ENCODE assay signal across 24 cellular contexts in the genomic region with DNA sequence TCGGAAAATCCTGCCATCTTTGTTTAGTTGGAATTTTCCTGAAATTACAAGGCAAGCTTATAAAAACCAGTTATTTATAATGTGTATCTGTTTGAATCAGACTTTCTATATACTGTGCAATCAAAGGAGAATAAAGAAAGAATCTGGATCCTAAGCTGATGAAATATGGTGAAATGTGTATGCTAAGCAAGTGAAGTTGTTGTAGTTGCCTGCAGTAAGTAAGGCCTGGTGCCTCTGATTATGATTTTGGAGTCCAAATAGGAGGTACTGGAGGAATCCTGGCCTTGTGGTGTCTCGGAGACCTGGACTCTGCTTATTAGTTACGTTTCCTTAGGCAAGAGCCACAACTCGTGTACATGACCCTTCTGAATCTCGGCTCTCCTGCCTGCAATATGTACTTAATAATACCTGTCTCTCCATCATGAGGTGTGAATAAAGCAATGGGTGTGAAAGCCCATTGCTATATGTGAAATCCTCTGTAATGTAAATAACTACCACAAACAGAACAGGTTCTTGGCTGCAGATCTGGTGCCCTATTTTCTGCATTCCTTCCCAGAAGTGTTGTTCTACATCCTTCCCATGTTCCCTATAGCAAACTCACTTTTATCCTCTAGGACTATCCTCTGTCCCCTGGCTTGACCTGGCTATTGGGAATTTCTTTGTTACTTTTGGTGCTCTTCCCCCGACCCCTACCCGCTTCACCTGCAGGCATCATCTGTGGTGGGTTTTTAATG. TPM values are rescaled to one million over a fixed set of nuclear protein-coding genes. Genes with fewer than 3 reads are reported as not detected.
"Had no signal": no experiment of that assay in that cellular context is flagged by ENCODE, and none has a peak within 500 bp of the region (broad histone marks: within the 10 kb centered on the region; RNA-seq: fewer than 3 reads in every experiment).

No MANE protein-coding gene starts in this region.

- H3K4me3 Mint-ChIP-seq: naive thymus-derived CD4-positive, alpha-beta T cell; nephron progenitor cell had no signal

- H3K4me3 ChIP-seq: esophagus muscularis mucosa, gastrocnemius medialis, right atrium auricular region, sigmoid colon, skin epidermis, stomach, thoracic aorta, transverse colon had no signal

- H3K36me3 ChIP-seq: esophagus muscularis mucosa, gastrocnemius medialis, neutrophil, right atrium auricular region, sigmoid colon, stomach, thoracic aorta, transverse colon had no signal

- H3K4me1 ChIP-seq: esophagus muscularis mucosa, gastrocnemius medialis, right atrium auricular region, sigmoid colon, stomach, transverse colon had no signal

- ATAC-seq: gastrocnemius medialis; left lobe of liver; naive thymus-derived CD4-positive, alpha-beta T cell had no signal

- H3K27me3 ChIP-seq: esophagus muscularis mucosa, gastrocnemius medialis, neutrophil, right atrium auricular region, sigmoid colon, stomach, transverse colon had no signal

- H3K9me3 ChIP-seq: esophagus muscularis mucosa, gastrocnemius medialis, neutrophil, right atrium auricular region, sigmoid colon, stomach, thoracic aorta, transverse colon had no signal

- H3K27ac ChIP-seq: epithelial cell of prostate, esophagus muscularis mucosa, gastrocnemius medialis, neutrophil, right atrium auricular region, sigmoid colon, skin epidermis, stomach, thoracic aorta, transverse colon had no signal

- H3K4me1 Mint-ChIP-seq: naive thymus-derived CD4-positive, alpha-beta T cell; nephron progenitor cell had no signal

- DNase-seq: effector memory CD4-positive, alpha-beta T cell; gastrocnemius medialis; islet precursor cell; mammary epithelial cell; naive thymus-derived CD4-positive, alpha-beta T cell; nephron progenitor cell; posterior cingulate gyrus; sigmoid colon; stimulated activated naive CD4-positive, alpha-beta T cell; stomach; substantia nigra; transverse colon had no signal

- H3K27ac Mint-ChIP-seq: naive thymus-derived CD4-positive, alpha-beta T cell; nephron progenitor cell had no signal

RNA-seq across cellular contexts. Expression of gene FREM3, which starts 13.2 kb away (rescaled TPM):
- total RNA-seq: esophagus muscularis mucosa, fibroblast of villous mesenchyme, gastrocnemius medialis, left lobe of liver, lower leg skin, mammary epithelial cell, mesenteric fat pad, mononuclear cell, osteoblast, transverse colon had no signal
- polyA plus RNA-seq: mammary epithelial cell, sigmoid colon had no signal
